In genomic region chr11:28743101-28743550, GRCh38 we compare ENCODE assay signal across 19 cellular contexts.
DNase-seq lines count a peak whose midpoint lies in the region; ATAC-seq and TF ChIP-seq lines count a peak whose summit lies in the region.
"Had no signal": no experiment of that assay in that cellular context is flagged by ENCODE, and none has a peak within 500 bp of the region (broad histone marks: within the 10 kb centered on the region; RNA-seq: fewer than 3 reads in every experiment).

No MANE protein-coding gene starts in this region.

- H3K27ac Mint-ChIP-seq in activated naive CD8-positive, alpha-beta T cell treated with anti-CD3 and anti-CD28 coated beads for 36 hours, result no peak overlapping the region
- H3K27ac Mint-ChIP-seq: activated CD4-positive, alpha-beta T cell treated with anti-CD3 and anti-CD28 coated beads, Interleukin-2, amount 10 ng/mL, durations not matched to agents 24 days and 14 days; activated naive CD4-positive, alpha-beta T cell treated with anti-CD3 and anti-CD28 coated beads, Interleukin-2, amount 10 ng/mL, durations not matched to agents 7 days and 5 days; stimulated activated memory B cell treated with anti-CD40 and anti-IgM and Interleukin-4, amounts not matched to agents 10 μg/mL and 1 μg/mL and 100 μg/mL, for 72 hours had no signal

- no peak for TF ChIP-seq CTCF in astrocyte of the spinal cord (IDR thresholded peaks at IDR 0.05; ENCODE audit: low read depth, low read length)

- H3K36me3 ChIP-seq in mesendoderm (ENCODE audit: control insufficient read depth, insufficient read depth, low read length), result no peaks in the 10 kb centered on the region
- H3K36me3 ChIP-seq: tibial nerve had no signal

- in situ Hi-C loops in astrocyte of the spinal cord (cut with HindIII; ENCODE audit: low sequenced_read_pairs), result no loop called here

- H2BK5ac ChIP-seq in mesendoderm (ENCODE audit: low read length), result peak overlapping the region; percentile 41

- H3K27me3 Mint-ChIP-seq in activated naive CD8-positive, alpha-beta T cell treated with anti-CD3 and anti-CD28 coated beads for 36 hours, result no peaks in the 10 kb centered on the region
- H3K27me3 Mint-ChIP-seq: activated CD4-positive, alpha-beta T cell treated with anti-CD3 and anti-CD28 coated beads, Interleukin-2, amount 10 ng/mL, durations not matched to agents 24 days and 14 days; activated naive CD4-positive, alpha-beta T cell treated with anti-CD3 and anti-CD28 coated beads, Interleukin-2, amount 10 ng/mL, durations not matched to agents 7 days and 5 days; stimulated activated memory B cell treated with anti-CD40 and anti-IgM and Interleukin-4, amounts not matched to agents 10 μg/mL and 1 μg/mL and 100 μg/mL, for 72 hours had no signal

- no peak overlapping the region for H3K23ac ChIP-seq in mesendoderm (ENCODE audit: low read length)

- no peak overlapping the region for H3K4me2 ChIP-seq in mesendoderm (ENCODE audit: low read length)

- H3K4me1 Mint-ChIP-seq in activated naive CD8-positive, alpha-beta T cell treated with anti-CD3 and anti-CD28 coated beads for 36 hours, result no peaks in the 10 kb centered on the region
- H3K4me1 Mint-ChIP-seq: activated CD4-positive, alpha-beta T cell treated with anti-CD3 and anti-CD28 coated beads, Interleukin-2, amount 10 ng/mL, durations not matched to agents 24 days and 14 days; activated naive CD4-positive, alpha-beta T cell treated with anti-CD3 and anti-CD28 coated beads, Interleukin-2, amount 10 ng/mL, durations not matched to agents 7 days and 5 days; stimulated activated memory B cell treated with anti-CD40 and anti-IgM and Interleukin-4, amounts not matched to agents 10 μg/mL and 1 μg/mL and 100 μg/mL, for 72 hours had no signal

- H3K27ac ChIP-seq in mesendoderm (ENCODE audit: low read depth, low read length), result no peak overlapping the region
- H3K27ac ChIP-seq: foreskin keratinocyte, tibial nerve had no signal

- no peak overlapping the region for H4K8ac ChIP-seq in mesendoderm (ENCODE audit: low read depth, low read length)

- H3K4me3 ChIP-seq in astrocyte of the spinal cord (ENCODE audit: low read depth, low read length) (no peak overlapping the region), mesendoderm (ENCODE audit: low read length) (no peak overlapping the region)
- H3K4me3 ChIP-seq: tibial nerve had no signal

- no peaks in the 10 kb centered on the region for H3K4me1 ChIP-seq in mesendoderm (ENCODE audit: control insufficient read depth, low read depth, low read length)
- H3K4me1 ChIP-seq: foreskin keratinocyte, tibial nerve had no signal

- no peak overlapping the region for H3K56ac ChIP-seq in mesendoderm (ENCODE audit: low read length)

- DNase-seq in EL (peak; percentile 62), NCI-H146 (lab: John Stamatoyannopoulos, UW) (peak; percentile 88), astrocyte of the spinal cord (ENCODE audit: low read depth, low spot score) (peak; percentile 26), mesendoderm (peak; percentile 19), HK-2 (ENCODE audit: unreplicated experiment) (no peak), DMS 273 treated with DMSO at 0.1 percent for 48 hours (lab: John Stamatoyannopoulos, UW) (no peak)
- no peak for DNase-seq in activated naive CD8-positive, alpha-beta T cell treated with anti-CD3 and anti-CD28 coated beads for 36 hours
- DNase-seq: activated CD4-positive, alpha-beta T cell treated with anti-CD3 and anti-CD28 coated beads, Interleukin-2, amount 10 ng/mL, durations not matched to agents 24 days and 14 days; activated naive CD4-positive, alpha-beta T cell treated with anti-CD3 and anti-CD28 coated beads, Interleukin-2, amount 10 ng/mL, durations not matched to agents 7 days and 5 days; AML-193; caudate nucleus; effector CD4-positive, alpha-beta T cell; MV-4-11; NCI-H446 treated with DMSO at 0.1 percent for 48 hours had no signal

- H3K9ac ChIP-seq in mesendoderm (ENCODE audit: low read length), result no peak overlapping the region

- no peaks in the 10 kb centered on the region for H3K79me1 ChIP-seq in mesendoderm (ENCODE audit: low read length)

- ATAC-seq in HG03159 (IDR thresholded peaks at IDR 0.05; ENCODE audit: unreplicated experiment), result no peak
- ATAC-seq: foreskin keratinocyte; left lobe of liver; stimulated activated memory B cell treated with anti-CD40 and anti-IgM and Interleukin-4, amounts not matched to agents 10 μg/mL and 1 μg/mL and 100 μg/mL, for 72 hours had no signal

- H4K5ac ChIP-seq in mesendoderm (ENCODE audit: low read length), result no peak overlapping the region

- no peak overlapping the region for H3K18ac ChIP-seq in mesendoderm (ENCODE audit: low read length)

- no peak overlapping the region for H2BK120ac ChIP-seq in mesendoderm (ENCODE audit: low read depth, low read length)

- no peaks in the 10 kb centered on the region for H3K79me2 ChIP-seq in mesendoderm (ENCODE audit: control insufficient read depth, insufficient read depth, low read length)

- no peak overlapping the region for H2AK5ac ChIP-seq in mesendoderm (ENCODE audit: low read length)

- peaks cover 4% of the 10 kb centered on the region for H3K9me3 Mint-ChIP-seq in activated naive CD8-positive, alpha-beta T cell treated with anti-CD3 and anti-CD28 coated beads for 36 hours

- H2BK15ac ChIP-seq in mesendoderm (replicated peaks; ENCODE audit: low read depth), result no peak overlapping the region

- no peaks in the 10 kb centered on the region for H3K36me3 Mint-ChIP-seq in activated naive CD8-positive, alpha-beta T cell treated with anti-CD3 and anti-CD28 coated beads for 36 hours
- H3K36me3 Mint-ChIP-seq: activated naive CD4-positive, alpha-beta T cell treated with anti-CD3 and anti-CD28 coated beads, Interleukin-2, amount 10 ng/mL, durations not matched to agents 7 days and 5 days; stimulated activated memory B cell treated with anti-CD40 and anti-IgM and Interleukin-4, amounts not matched to agents 10 μg/mL and 1 μg/mL and 100 μg/mL, for 72 hours had no signal

- no peak overlapping the region for H3K4me3 Mint-ChIP-seq in activated naive CD8-positive, alpha-beta T cell treated with anti-CD3 and anti-CD28 coated beads for 36 hours
- H3K4me3 Mint-ChIP-seq: activated CD4-positive, alpha-beta T cell treated with anti-CD3 and anti-CD28 coated beads, Interleukin-2, amount 10 ng/mL, durations not matched to agents 24 days and 14 days; activated naive CD4-positive, alpha-beta T cell treated with anti-CD3 and anti-CD28 coated beads, Interleukin-2, amount 10 ng/mL, durations not matched to agents 7 days and 5 days; stimulated activated memory B cell treated with anti-CD40 and anti-IgM and Interleukin-4, amounts not matched to agents 10 μg/mL and 1 μg/mL and 100 μg/mL, for 72 hours had no signal

- H3K4ac ChIP-seq in mesendoderm (ENCODE audit: low read depth, low read length), result no peak overlapping the region

- H3K27me3 ChIP-seq in mesendoderm (ENCODE audit: insufficient read depth, low read length, poor library complexity), result no peaks in the 10 kb centered on the region
- H3K27me3 ChIP-seq: foreskin keratinocyte, tibial nerve had no signal

Comparison
In these comparisons a context has a peak if more than half of its experiments do, and no peak if none do; other contexts are left out.
1. DNase-seq: peak in EL (single experiment), NCI-H146 (single experiment), astrocyte of the spinal cord (single experiment) and mesendoderm (single experiment); none in HK-2 (single experiment), activated naive CD8-positive, alpha-beta T cell treated with anti-CD3 and anti-CD28 coated beads for 36 hours (single experiment) and DMS 273 treated with DMSO at 0.1 percent for 48 hours (single experiment).